ENCODE assay signal across 8 cellular contexts in genomic region chr2:23385748-23386421, GRCh38. TPM values are rescaled to one million over a fixed set of nuclear protein-coding genes. Genes with fewer than 3 reads are reported as not detected.
DNase-seq lines count a peak whose midpoint lies in the region; ATAC-seq and TF ChIP-seq lines count a peak whose summit lies in the region.

No MANE protein-coding gene starts in this region.

- H3K4me1 ChIP-seq in HUES48 (ENCODE audit: control insufficient read depth, insufficient read depth, low read length) (peaks cover 10% of the 10 kb centered on the region; the same call in 1 of the 2 replicates), ascending aorta (peaks cover 0 to under 1% of the 10 kb centered on the region in 2 donors)

- no peak overlapping the region for H3K9ac ChIP-seq in HUES48 (ENCODE audit: low read depth, low read length)

- peak; percentile 30 for ATAC-seq in GM21526 (IDR thresholded peaks at IDR 0.05; ENCODE audit: low FRiP score, unreplicated experiment)
- ATAC-seq in stimulated activated naive CD8-positive, alpha-beta T cell treated with anti-CD3 and anti-CD28 coated beads, Interleukin-15, Interleukin-2, amounts not matched to agents 100 U/mL and 50 U/mL, for 24 hours, result peak; percentile 19

- H3K27ac ChIP-seq in HUES48 (ENCODE audit: low read depth, low read length) (no peak overlapping the region), ascending aorta (peak overlapping the region; percentile 80 to 87)

- H3K4me3 ChIP-seq in HUES48 (ENCODE audit: low read depth, low read length) (peak overlapping the region; percentile 74), ascending aorta (peak overlapping the region; percentile 79 to 86)

- H3K27me3 ChIP-seq in HUES48 (ENCODE audit: control insufficient read depth, insufficient read depth, low read length) (peaks cover 85% of the 10 kb centered on the region), ascending aorta (no peaks in the 10 kb centered on the region)

- H3K9me3 ChIP-seq in HUES48 (ENCODE audit: control insufficient read depth, insufficient read depth, low read length) (no peaks in the 10 kb centered on the region), ascending aorta (no peaks in the 10 kb centered on the region)

- DNase-seq in DMS 273 (lab: John Stamatoyannopoulos, UW; ENCODE audit: unreplicated experiment) (peak; percentile 65), DMS 273 treated with DMSO at 0.1 percent for 48 hours (lab: John Stamatoyannopoulos, UW) (no peak), ascending aorta (ENCODE audit: low spot score in 2 of 2) (no peak), iPS-NIHi11 (ENCODE audit: low spot score) (peak; percentile 55), SIG-M5 (lab: John Stamatoyannopoulos, UW) (no peak)
- peak; percentile 29 for DNase-seq in stimulated activated naive CD8-positive, alpha-beta T cell treated with anti-CD3 and anti-CD28 coated beads, Interleukin-15, Interleukin-2, amounts not matched to agents 100 U/mL and 50 U/mL, for 24 hours

- intact Hi-C loops in ascending aorta (cut with DNase I), result loop anchor here (1.0 to 10.0 kb wide), 6 partner anchors 25 to 539 kb away; partner anchors contain the start of gene ATAD2B

- TF ChIP-seq CTCF in ascending aorta (IDR thresholded peaks at IDR 0.05), result no peak

- H3K36me3 ChIP-seq in HUES48 (ENCODE audit: control insufficient read depth, insufficient read depth, low read length) (no peaks in the 10 kb centered on the region), ascending aorta (no peaks in the 10 kb centered on the region)

RNA-seq across cellular contexts. Expression of gene KLHL29, which starts 0.9 kb away (rescaled TPM):
- total RNA-seq in ascending aorta, result 16.3 TPM

Comparison
In these comparisons a context has a peak if more than half of its experiments do, and no peak if none do; other contexts are left out.
1. DNase-seq: peak in DMS 273 (single experiment), iPS-NIHi11 (single experiment) and stimulated activated naive CD8-positive, alpha-beta T cell treated with anti-CD3 and anti-CD28 coated beads, Interleukin-15, Interleukin-2, amounts not matched to agents 100 U/mL and 50 U/mL, for 24 hours (single experiment); none in DMS 273 treated with DMSO at 0.1 percent for 48 hours (single experiment), ascending aorta (0 of 2) and SIG-M5 (single experiment).